28 cellular contexts compared by ENCODE assay signal in the genomic region with DNA sequence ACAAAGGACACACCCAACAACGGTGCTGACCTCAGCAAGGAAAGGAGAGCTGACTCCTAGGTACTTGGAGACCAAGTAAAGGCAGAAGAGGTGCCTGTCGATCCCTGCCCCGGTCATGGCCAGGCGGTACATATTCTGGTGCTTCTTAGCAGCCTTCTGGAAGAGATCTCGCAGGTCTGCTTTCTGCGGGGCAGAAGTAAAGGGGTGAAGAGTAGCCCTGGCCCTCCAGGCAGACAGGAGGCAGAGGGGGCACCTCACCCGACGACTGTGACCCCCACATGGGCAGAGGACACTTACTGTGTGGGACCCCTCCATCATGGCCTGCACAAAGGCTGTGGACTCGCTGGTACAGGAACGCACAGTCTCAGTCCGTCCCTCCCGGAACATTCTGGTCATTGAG. TPM values are rescaled to one million over a fixed set of nuclear protein-coding genes. Genes with fewer than 3 reads are reported as not detected.
DNase-seq lines count a peak whose midpoint lies in the region; FAIRE-seq and TF ChIP-seq lines count a peak whose summit lies in the region.
"Had no signal": no experiment of that assay in that cellular context is flagged by ENCODE, and none has a peak within 500 bp of the region (broad histone marks: within the 10 kb centered on the region; RNA-seq: fewer than 3 reads in every experiment).

No MANE protein-coding gene starts in this region.

- no peak overlapping the region for H2AFZ ChIP-seq in mammary epithelial cell (ENCODE audit: low read depth, low read length)
- H2AFZ ChIP-seq: PC-9 had no signal

- H3K9me3 ChIP-seq in breast epithelium (no peaks in the 10 kb centered on the region), mammary epithelial cell (replicated peaks; ENCODE audit: insufficient read depth, low read length) (no peaks in the 10 kb centered on the region), kidney (ENCODE audit: control insufficient read depth in 1 of 2, low read length in 2 of 2) (no peaks in the 10 kb centered on the region)

- H4K20me1 ChIP-seq in mammary epithelial cell (ENCODE audit: insufficient read depth, low read length) = no peaks in the 10 kb centered on the region

- no peak for FAIRE-seq in kidney (lab: Jason Lieb, UNC)
- FAIRE-seq: G401.6, H54 had no signal

- in situ Hi-C loops in mammary epithelial cell (cut with MboI; ENCODE audit: low sequenced_read_pairs in 2 of 2) = loop anchor here in 1 of 2 donors (10.0 kb wide), 1 partner anchor 46 kb away; the partner anchor contains the start of gene SCO2

- intact Hi-C loops in breast epithelium (cut with DNase I; ENCODE audit: low total_unique reads) = no loop called here
- intact Hi-C loops in mammary epithelial cell (cut with micrococcal nuclease) = no loop called here
- intact Hi-C loops in kidney (cut with DNase I) = no loop called here
- intact Hi-C loops in posterior vena cava (cut with DNase I) = no loop called here

- no TSS peak for BruUV-seq in mammary epithelial cell (replicated peaks; lab: Mats Ljungman, UMichigan)

- no peak for TF ChIP-seq CTCF in breast epithelium (IDR thresholded peaks at IDR 0.05)
- no peak for TF ChIP-seq CTCF in mammary epithelial cell (conservative IDR thresholded peaks at IDR 0.05 in 1 of 2, IDR thresholded peaks at IDR 0.05 in 1 of 2; ENCODE audit: extremely low read depth in 1 of 2, insufficient read depth in 1 of 2, low read depth in 1 of 2, low read length in 2 of 2)
- TF ChIP-seq CTCF in kidney (IDR thresholded peaks at IDR 0.05; ENCODE audit: borderline replicate concordance, extremely low read depth, insufficient read depth) = no peak

- H3K36me3 ChIP-seq in breast epithelium = peaks cover 11% of the 10 kb centered on the region
- no peaks in the 10 kb centered on the region for H3K36me3 ChIP-seq in mammary epithelial cell (ENCODE audit: insufficient read depth, low read length)
- peaks cover 7 to 10% of the 10 kb centered on the region in 2 donors for H3K36me3 ChIP-seq in kidney (ENCODE audit: control insufficient read depth in 1 of 2, insufficient read depth in 2 of 2, low read length in 2 of 2)

- DNase-seq in breast epithelium (ENCODE audit: low spot score in 2 of 2) = no peak
- DNase-seq in mammary epithelial cell = no peak
- peak; percentile 61 for DNase-seq in kidney
- DNase-seq in posterior vena cava (ENCODE audit: low spot score) = peak; percentile 58
- no peak for DNase-seq in T-helper 1 cell
- no peak for DNase-seq in AML-193 (lab: John Stamatoyannopoulos, UW)
- DNase-seq in effector CD4-positive, alpha-beta T cell = no peak
- DNase-seq: 8988T; ACHN; CD4-positive, alpha-beta T cell; DMS53; KBM-7; MV-4-11; NCI-H1105; NCI-H1436 treated with DMSO at 0.1 percent for 48 hours; NCI-H187 treated with DMSO at 0.1 percent for 48 hours; NCI-H2107; NCI-H446; NCI-H524 treated with DMSO at 0.1 percent for 48 hours; NCI-H774; PC-9; Right ventricle myocardium superior had no signal

- H3K4me3 ChIP-seq in breast epithelium (no peak overlapping the region), mammary epithelial cell (replicated peaks in 1 of 3; ENCODE audit: insufficient read depth in 1 of 3, low read depth in 2 of 3, low read length in 3 of 3) (no peak overlapping the region), kidney (ENCODE audit: low read length in 2 of 2) (no peak overlapping the region)
- H3K4me3 ChIP-seq: PC-9 had no signal

- TF ChIP-seq POLR2A in breast epithelium (IDR thresholded peaks at IDR 0.05) = no peak

- 79% methylated on average over 12 of the region's 12 CpGs for WGBS in mammary epithelial cell (ENCODE audit: low coverage, missing lambda C conversion rate)

- dilution Hi-C loops in mammary epithelial cell (cut with HindIII; ENCODE audit: low sequenced_read_pairs) = loop anchor here (10.0 kb wide), 1 partner anchor 376 kb away; no protein-coding TSS in a partner anchor

- no peaks in the 10 kb centered on the region for H3K27me3 ChIP-seq in breast epithelium
- H3K27me3 ChIP-seq in mammary epithelial cell (ENCODE audit: insufficient read depth, low read length) = no peaks in the 10 kb centered on the region

- no peak overlapping the region for H3K9ac ChIP-seq in mammary epithelial cell (ENCODE audit: insufficient read depth, low read length)
- no peak overlapping the region for H3K9ac ChIP-seq in kidney (ENCODE audit: low read length in 2 of 2)

- H3K27ac ChIP-seq in breast epithelium (peak overlapping the region; percentile 3 to 58), mammary epithelial cell (ENCODE audit: insufficient read depth, low read depth, low read length) (no peak overlapping the region), kidney (ENCODE audit: low read depth in 2 of 2, low read length in 2 of 2) (no peak overlapping the region)
- H3K27ac ChIP-seq: PC-9 had no signal

- CTCF ChIA-PET in mammary epithelial cell (lab: Charles Lee; ENCODE audit: low non-redundant PET) = no interaction called here

- H3K4me1 ChIP-seq in breast epithelium = no peaks in the 10 kb centered on the region
- no peaks in the 10 kb centered on the region for H3K4me1 ChIP-seq in mammary epithelial cell (ENCODE audit: insufficient read depth, low read length)
- peaks cover 11 to 15% of the 10 kb centered on the region in 2 donors for H3K4me1 ChIP-seq in kidney (ENCODE audit: control insufficient read depth in 1 of 2, insufficient read depth in 1 of 2, low read depth in 1 of 2, low read length in 2 of 2)

- no peak overlapping the region for H3K4me2 ChIP-seq in mammary epithelial cell (ENCODE audit: insufficient read depth, low read depth, low read length)
- H3K4me2 ChIP-seq: PC-9 had no signal

- H3K79me2 ChIP-seq in mammary epithelial cell (ENCODE audit: insufficient read depth, low read length) = no peaks in the 10 kb centered on the region

RNA-seq across cellular contexts. Expression of gene CPT1B, which starts 7.4 kb away (rescaled TPM):
- total RNA-seq in breast epithelium (10 to 100 TPM; 13.6 to 40.0 (median 39.4) TPM), mammary epithelial cell (10 to 100 TPM in 1 of 2 donors, 1 to 10 TPM in 1; 5.5 to 20.5 TPM), kidney (34.3 TPM), posterior vena cava (1 to 10 TPM; 6.0 to 8.1 TPM)
- polyA plus RNA-seq in mammary epithelial cell (3.7 TPM), kidney (ENCODE audit: insufficient read depth, low read depth, low replicate concordance) (20.6 TPM)
- polyA minus RNA-seq in mammary epithelial cell = not detected

RNA-seq across cellular contexts. Expression of gene SYCE3, which starts 8.1 kb away (rescaled TPM):
- total RNA-seq in breast epithelium (not detected), mammary epithelial cell (not detected), kidney (not detected), posterior vena cava (not detected)
- polyA plus RNA-seq in mammary epithelial cell (1.1 TPM), kidney (ENCODE audit: insufficient read depth, low read depth, low replicate concordance) (4.6 TPM)
- polyA minus RNA-seq in mammary epithelial cell = not detected
- total RNA-seq: CD4-positive, alpha-beta T cell; LHCN-M2; PC-9; Right ventricle myocardium superior; RPMI7951; SK-MEL-5 had no signal
- polyA plus RNA-seq: BJ had no signal

RNA-seq across cellular contexts. Expression of gene CHKB, which starts 11.8 kb away (rescaled TPM):
- 10 to 100 TPM; 53.9 to 77.6 (median 71.4) TPM for total RNA-seq in breast epithelium
- total RNA-seq in mammary epithelial cell = 10 to 100 TPM; 23.7 to 54.4 TPM
- polyA plus RNA-seq in mammary epithelial cell = 28.0 TPM
- polyA minus RNA-seq in mammary epithelial cell = 3.9 TPM
- total RNA-seq in kidney = 91.7 TPM
- 73.0 TPM for polyA plus RNA-seq in kidney (ENCODE audit: insufficient read depth, low read depth, low replicate concordance)
- 10 to 100 TPM; 30.1 to 31.6 TPM for total RNA-seq in posterior vena cava

RNA-seq across cellular contexts. Expression of gene KLHDC7B, which starts 25.2 kb away (rescaled TPM):
- total RNA-seq in breast epithelium (under 1 TPM; 0.16 to 0.33 (median 0.29) TPM), mammary epithelial cell (1 to 10 TPM in 1 of 2 donors, under 1 TPM in 1; under 0.01 to 1.9 TPM), kidney (16.1 TPM), posterior vena cava (under 1 TPM; 0.14 to 0.28 TPM)
- polyA plus RNA-seq in mammary epithelial cell (0.01 TPM), kidney (ENCODE audit: insufficient read depth, low read depth, low replicate concordance) (1.4 TPM)
- not detected for polyA minus RNA-seq in mammary epithelial cell
- total RNA-seq: LHCN-M2, Right ventricle myocardium superior, RPMI7951 had no signal

RNA-seq across cellular contexts. Expression of gene MAPK8IP2, which starts 29.7 kb away (rescaled TPM):
- total RNA-seq in breast epithelium = 1 to 10 TPM; 1.9 to 2.2 (median 2.0) TPM
- 1 to 10 TPM; 2.1 to 2.5 TPM for total RNA-seq in mammary epithelial cell
- 0.41 TPM for polyA plus RNA-seq in mammary epithelial cell
- polyA minus RNA-seq in mammary epithelial cell = 0.47 TPM
- total RNA-seq in kidney = 1.1 TPM
- 1.0 TPM for polyA plus RNA-seq in kidney (ENCODE audit: insufficient read depth, low read depth, low replicate concordance)
- under 1 TPM; 0.24 to 0.56 TPM for total RNA-seq in posterior vena cava

Comparison
In these comparisons a context has a peak if more than half of its experiments do, and no peak if none do; other contexts are left out.
1. H3K27ac ChIP-seq: peak in breast epithelium (2 of 2); none in mammary epithelial cell (single experiment) and kidney (0 of 2).
2. DNase-seq: peak in kidney (single experiment) and posterior vena cava (single experiment); none in breast epithelium (0 of 2), mammary epithelial cell (single experiment), T-helper 1 cell (0 of 5), AML-193 (0 of 2) and effector CD4-positive, alpha-beta T cell (single experiment).